12 cellular contexts compared by ENCODE assay signal in the genomic region with DNA sequence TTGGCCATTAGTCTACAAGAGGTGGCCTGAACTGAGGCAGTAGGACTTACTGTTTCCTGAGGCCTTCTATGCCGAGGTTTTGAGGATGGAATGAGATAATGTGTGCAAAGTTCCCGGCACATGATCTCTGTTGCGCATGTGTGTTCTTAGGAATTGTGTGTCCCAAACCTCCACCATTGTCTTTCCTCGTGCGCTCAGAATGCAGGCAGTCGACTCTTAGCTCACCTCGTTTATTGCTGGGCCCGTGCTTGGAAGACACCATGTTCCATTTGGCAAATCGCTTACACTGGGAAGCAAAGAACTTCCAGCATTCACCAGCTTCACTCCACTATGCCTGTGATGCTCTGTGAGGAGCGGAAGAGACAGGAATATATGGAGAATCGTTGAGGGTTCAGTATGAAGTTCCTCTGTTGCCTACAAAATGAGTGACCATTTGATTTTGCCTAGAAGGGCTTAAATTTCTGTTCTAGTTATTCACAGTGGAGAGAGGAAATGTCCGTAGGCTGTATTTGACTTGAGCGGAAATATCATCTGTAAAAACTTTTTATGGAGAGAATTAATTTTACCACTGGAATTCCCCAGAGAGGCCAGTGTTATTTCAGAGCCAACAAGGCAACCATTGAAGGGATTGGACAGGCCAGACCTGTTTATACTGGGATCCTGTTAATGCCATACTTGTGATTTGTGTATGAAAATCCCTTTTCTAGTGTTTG.
DNase-seq lines count a peak whose midpoint lies in the region; ATAC-seq, FAIRE-seq and TF ChIP-seq lines count a peak whose summit lies in the region.
"Had no signal": no experiment of that assay in that cellular context is flagged by ENCODE, and none has a peak within 500 bp of the region (broad histone marks: within the 10 kb centered on the region; RNA-seq: fewer than 3 reads in every experiment).

No MANE protein-coding gene starts in this region.

- H3K4me3 ChIP-seq in foreskin fibroblast (ENCODE audit: low read depth in 1 of 2, low read length in 2 of 2), result no peak overlapping the region
- no peak overlapping the region for H3K4me3 ChIP-seq in skin epidermis

- ATAC-seq in WTC11, result no peak
- no peak for ATAC-seq in HG03520 (IDR thresholded peaks at IDR 0.05; ENCODE audit: unreplicated experiment)

- peak; percentile 45 for DNase-seq in H4 (ENCODE audit: low spot score)
- no peak for DNase-seq in WTC11 (ENCODE audit: low spot score)
- peak; percentile 26 to 61 for DNase-seq in foreskin fibroblast
- no peak for DNase-seq in HTR-8/SVneo (ENCODE audit: insufficient read length, low spot score)
- no peak for DNase-seq in LoVo (ENCODE audit: low spot score)
- DNase-seq: activated gamma-delta T cell, NCI-H1694 had no signal

- H3K27ac Mint-ChIP-seq in WTC11, result peak overlapping the region; percentile 78; the same call in 1 of the 2 replicates

- H3K4me3 Mint-ChIP-seq in WTC11, result no peak overlapping the region

- no peaks in the 10 kb centered on the region for H3K27me3 Mint-ChIP-seq in WTC11 (ENCODE audit: low read depth)

- CTCF ChIA-PET in WTC11 (lab: Charles Lee), result interaction anchor here (1.4 to 1.9 kb wide), 3 partner anchors 11 to 60 kb away, joined by 3 to 7 read pairs (median 4); no protein-coding TSS in a partner anchor

- H3K27ac ChIP-seq in skin epidermis, result peak overlapping the region in 14 of 21 experiments; percentile 19 to 79 (median 53)

- no peak for FAIRE-seq in HTR-8/SVneo (lab: Jason Lieb, UNC)
- FAIRE-seq: G401.6, islet of Langerhans, TTC549 had no signal

- H3K36me3 Mint-ChIP-seq in WTC11, result peaks cover 2% of the 10 kb centered on the region; the same call in 1 of the 2 replicates

- no peak for TF ChIP-seq CTCF in WTC11 (IDR thresholded peaks at IDR 0.05)
- no peak for TF ChIP-seq CTCF in foreskin fibroblast (IDR thresholded peaks at IDR 0.05; ENCODE audit: low read depth, low read length)

- peaks cover 4% of the 10 kb centered on the region; the same call in 1 of the 2 replicates for H3K9me3 Mint-ChIP-seq in WTC11

- POLR2A ChIA-PET in WTC11 (lab: Charles Lee), result no interaction called here

- peaks cover 31% of the 10 kb centered on the region for H3K4me1 Mint-ChIP-seq in WTC11

TF ChIP-seq in WTC11, 78 proteins besides CTCF, POLR2A, EP300 and RAD21:
- TF ChIP-seq ZSCAN18 (CRISPR knock-in tag; IDR thresholded peaks at IDR 0.05), result no peak
- TF ChIP-seq NFE2L1 (CRISPR knock-in tag; IDR thresholded peaks at IDR 0.05), result no peak
- TF ChIP-seq ERG (CRISPR knock-in tag; IDR thresholded peaks at IDR 0.05), result no peak
- TF ChIP-seq, protein P1, sequence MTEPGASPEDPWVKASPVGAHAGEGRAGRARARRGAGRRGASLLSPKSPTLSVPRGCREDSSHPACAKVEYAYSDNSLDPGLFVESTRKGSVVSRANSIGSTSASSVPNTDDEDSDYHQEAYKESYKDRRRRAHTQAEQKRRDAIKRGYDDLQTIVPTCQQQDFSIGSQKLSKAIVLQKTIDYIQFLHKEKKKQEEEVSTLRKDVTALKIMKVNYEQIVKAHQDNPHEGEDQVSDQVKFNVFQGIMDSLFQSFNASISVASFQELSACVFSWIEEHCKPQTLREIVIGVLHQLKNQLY (CRISPR knock-in tag; IDR thresholded peaks at IDR 0.05), result no peak
- TF ChIP-seq ZNF263 (CRISPR knock-in tag; IDR thresholded peaks at IDR 0.05; ENCODE audit: low read depth), result no peak
- TF ChIP-seq, protein P2, sequence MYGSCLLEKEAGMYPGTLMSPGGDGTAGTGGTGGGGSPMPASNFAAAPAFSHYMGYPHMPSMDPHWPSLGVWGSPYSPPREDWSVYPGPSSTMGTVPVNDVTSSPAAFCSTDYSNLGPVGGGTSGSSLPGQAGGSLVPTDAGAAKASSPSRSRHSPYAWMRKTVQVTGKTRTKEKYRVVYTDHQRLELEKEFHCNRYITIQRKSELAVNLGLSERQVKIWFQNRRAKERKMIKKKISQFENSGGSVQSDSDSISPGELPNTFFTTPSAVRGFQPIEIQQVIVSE (CRISPR knock-in tag; IDR thresholded peaks at IDR 0.05; ENCODE audit: borderline replicate concordance), result no peak
- TF ChIP-seq ZNF232 (CRISPR knock-in tag; IDR thresholded peaks at IDR 0.05), result no peak
- TF ChIP-seq, protein P3, sequence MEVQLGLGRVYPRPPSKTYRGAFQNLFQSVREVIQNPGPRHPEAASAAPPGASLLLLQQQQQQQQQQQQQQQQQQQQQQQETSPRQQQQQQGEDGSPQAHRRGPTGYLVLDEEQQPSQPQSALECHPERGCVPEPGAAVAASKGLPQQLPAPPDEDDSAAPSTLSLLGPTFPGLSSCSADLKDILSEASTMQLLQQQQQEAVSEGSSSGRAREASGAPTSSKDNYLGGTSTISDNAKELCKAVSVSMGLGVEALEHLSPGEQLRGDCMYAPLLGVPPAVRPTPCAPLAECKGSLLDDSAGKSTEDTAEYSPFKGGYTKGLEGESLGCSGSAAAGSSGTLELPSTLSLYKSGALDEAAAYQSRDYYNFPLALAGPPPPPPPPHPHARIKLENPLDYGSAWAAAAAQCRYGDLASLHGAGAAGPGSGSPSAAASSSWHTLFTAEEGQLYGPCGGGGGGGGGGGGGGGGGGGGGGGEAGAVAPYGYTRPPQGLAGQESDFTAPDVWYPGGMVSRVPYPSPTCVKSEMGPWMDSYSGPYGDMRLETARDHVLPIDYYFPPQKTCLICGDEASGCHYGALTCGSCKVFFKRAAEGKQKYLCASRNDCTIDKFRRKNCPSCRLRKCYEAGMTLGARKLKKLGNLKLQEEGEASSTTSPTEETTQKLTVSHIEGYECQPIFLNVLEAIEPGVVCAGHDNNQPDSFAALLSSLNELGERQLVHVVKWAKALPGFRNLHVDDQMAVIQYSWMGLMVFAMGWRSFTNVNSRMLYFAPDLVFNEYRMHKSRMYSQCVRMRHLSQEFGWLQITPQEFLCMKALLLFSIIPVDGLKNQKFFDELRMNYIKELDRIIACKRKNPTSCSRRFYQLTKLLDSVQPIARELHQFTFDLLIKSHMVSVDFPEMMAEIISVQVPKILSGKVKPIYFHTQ (CRISPR knock-in tag; IDR thresholded peaks at IDR 0.05), result no peak
- no peak for TF ChIP-seq TP53 (CRISPR knock-in tag; IDR thresholded peaks at IDR 0.05)
- TF ChIP-seq GABPB1 (CRISPR knock-in tag; IDR thresholded peaks at IDR 0.05), result no peak
- no peak for TF ChIP-seq ZNF532 (CRISPR knock-in tag; IDR thresholded peaks at IDR 0.05; ENCODE audit: borderline replicate concordance)
- no peak for TF ChIP-seq JAZF1 (CRISPR knock-in tag; IDR thresholded peaks at IDR 0.05)
- no peak for TF ChIP-seq CREM (CRISPR knock-in tag; IDR thresholded peaks at IDR 0.05)
- no peak for TF ChIP-seq ATF3 (CRISPR knock-in tag; conservative IDR thresholded peaks at IDR 0.05)
- no peak for TF ChIP-seq PRRX2 (CRISPR knock-in tag; IDR thresholded peaks at IDR 0.05)

Comparison
In these comparisons a context has a peak if more than half of its experiments do, and no peak if none do; other contexts are left out.
1. DNase-seq: peak in H4 (single experiment) and foreskin fibroblast (2 of 2); none in WTC11 (single experiment), HTR-8/SVneo (single experiment) and LoVo (single experiment).